Comparison of ENCODE assay signal across 8 cellular contexts in the genomic region with DNA sequence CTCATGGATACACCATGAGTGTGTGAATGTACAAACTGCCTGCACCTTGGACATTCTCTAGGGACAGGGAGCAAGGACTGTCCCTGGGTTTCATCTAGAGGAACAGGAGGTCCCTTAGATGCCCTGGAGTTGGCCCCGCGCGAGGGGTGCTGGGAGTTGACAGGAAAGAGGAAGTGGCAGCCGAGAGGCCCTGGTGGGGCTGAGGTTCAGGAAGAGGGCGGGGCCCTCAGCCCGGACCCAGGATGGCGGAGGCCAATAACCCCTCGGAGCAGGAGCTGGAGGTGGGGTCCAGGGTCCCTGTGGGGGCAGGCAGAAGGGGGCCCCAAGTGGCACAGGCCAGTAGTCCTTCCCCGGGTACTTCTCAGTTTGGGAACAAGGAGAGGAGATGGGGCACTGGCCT. TPM values are rescaled to one million over a fixed set of nuclear protein-coding genes. Genes with fewer than 3 reads are reported as not detected.
DNase-seq lines count a peak whose midpoint lies in the region; ATAC-seq and TF ChIP-seq lines count a peak whose summit lies in the region.

No MANE protein-coding gene starts in this region.

- CTCF ChIA-PET in activated CD8-positive, alpha-beta memory T cell treated with anti-CD3 and anti-CD28 coated beads, Interleukin-2, amount 10 ng/mL, durations not matched to agents 7 days and 5 days (lab: Charles Lee) = interaction anchor here (0.6 to 2.9 kb wide), 8 partner anchors 9 to 303 kb away, joined by 3 to 11 read pairs (median 6); partner anchors contain the start of gene ASF1B

- ATAC-seq in activated CD8-positive, alpha-beta memory T cell treated with anti-CD3 and anti-CD28 coated beads, Interleukin-2, amount 10 ng/mL, durations not matched to agents 7 days and 5 days = peak; percentile 99

- H3K4me1 Mint-ChIP-seq in activated CD8-positive, alpha-beta memory T cell treated with anti-CD3 and anti-CD28 coated beads, Interleukin-2, amount 10 ng/mL, durations not matched to agents 7 days and 5 days = peaks cover 44% of the 10 kb centered on the region
- H3K4me1 Mint-ChIP-seq in type B pancreatic cell (ENCODE audit: unreplicated experiment) = peaks cover 6% of the 10 kb centered on the region

- DNase-seq in GM20000 (ENCODE audit: low spot score) (peak; percentile 93), KBM-7 (peak; percentile 92), globus pallidus (ENCODE audit: low spot score) (peak; percentile 48), NCI-H1048 (lab: John Stamatoyannopoulos, UW) (no peak), NCI-H2171 (lab: John Stamatoyannopoulos, UW) (no peak), type B pancreatic cell (ENCODE audit: extremely low spot score, unreplicated experiment) (no peak)
- peak; percentile 91 for DNase-seq in activated CD8-positive, alpha-beta memory T cell treated with anti-CD3 and anti-CD28 coated beads, Interleukin-2, amount 10 ng/mL, durations not matched to agents 7 days and 5 days
- DNase-seq in stimulated activated CD4-positive, alpha-beta T cell treated with anti-CD3 and anti-CD28 coated beads, Interleukin-12 subunit alpha, Interleukin-12 subunit beta, amount 100 ng/mL, for 48 hours (ENCODE audit: low read depth in 2 of 3, low spot score in 1 of 3) = peak in 2 of 3 donors; percentile 63 to 76

- peak overlapping the region; percentile 91 for H3K27ac Mint-ChIP-seq in activated CD8-positive, alpha-beta memory T cell treated with anti-CD3 and anti-CD28 coated beads, Interleukin-2, amount 10 ng/mL, durations not matched to agents 7 days and 5 days
- no peak overlapping the region for H3K27ac Mint-ChIP-seq in type B pancreatic cell

- H3K4me3 Mint-ChIP-seq in activated CD8-positive, alpha-beta memory T cell treated with anti-CD3 and anti-CD28 coated beads, Interleukin-2, amount 10 ng/mL, durations not matched to agents 7 days and 5 days = peak overlapping the region; percentile 85
- H3K4me3 Mint-ChIP-seq in type B pancreatic cell = no peak overlapping the region

- TF ChIP-seq CTCF in GM20000 (IDR thresholded peaks at IDR 0.05; ENCODE audit: extremely low read depth, missing control alignments) (no peak), type B pancreatic cell (conservative IDR thresholded peaks at IDR 0.05) (no peak)

- no peaks in the 10 kb centered on the region for H3K27me3 Mint-ChIP-seq in activated CD8-positive, alpha-beta memory T cell treated with anti-CD3 and anti-CD28 coated beads, Interleukin-2, amount 10 ng/mL, durations not matched to agents 7 days and 5 days
- H3K27me3 Mint-ChIP-seq in type B pancreatic cell = no peaks in the 10 kb centered on the region

- in situ Hi-C loops in KBM-7 (cut with MboI; ENCODE audit: low pct_unique_long_range_greater_than_20kb, low sequenced_read_pairs) = no loop called here

- H3K9me3 Mint-ChIP-seq in activated CD8-positive, alpha-beta memory T cell treated with anti-CD3 and anti-CD28 coated beads, Interleukin-2, amount 10 ng/mL, durations not matched to agents 7 days and 5 days (ENCODE audit: low read depth) = no peaks in the 10 kb centered on the region
- no peaks in the 10 kb centered on the region for H3K9me3 Mint-ChIP-seq in type B pancreatic cell

- peaks cover 34% of the 10 kb centered on the region for H3K36me3 Mint-ChIP-seq in activated CD8-positive, alpha-beta memory T cell treated with anti-CD3 and anti-CD28 coated beads, Interleukin-2, amount 10 ng/mL, durations not matched to agents 7 days and 5 days
- H3K36me3 Mint-ChIP-seq in type B pancreatic cell = peaks cover 9% of the 10 kb centered on the region

RNA-seq across cellular contexts. Expression of gene PKN1, which starts 6.9 kb away (rescaled TPM):
- total RNA-seq in activated CD8-positive, alpha-beta memory T cell treated with anti-CD3 and anti-CD28 coated beads, Interleukin-2, amount 10 ng/mL, durations not matched to agents 7 days and 5 days = 100 to 1,000 TPM; 224 to 236 TPM
- 63.1 and 85.3 TPM in 2 replicates for total RNA-seq in type B pancreatic cell (ENCODE audit: low replicate concordance)

RNA-seq across cellular contexts. Expression of gene DDX39A, which starts 20.9 kb away (rescaled TPM):
- 100 to 1,000 TPM; 273 to 311 TPM for total RNA-seq in activated CD8-positive, alpha-beta memory T cell treated with anti-CD3 and anti-CD28 coated beads, Interleukin-2, amount 10 ng/mL, durations not matched to agents 7 days and 5 days
- total RNA-seq in type B pancreatic cell (ENCODE audit: low replicate concordance) = 71.9 and 84.3 TPM in 2 replicates

RNA-seq across cellular contexts. Expression of gene PTGER1, which starts 35.1 kb away (rescaled TPM):
- total RNA-seq in activated CD8-positive, alpha-beta memory T cell treated with anti-CD3 and anti-CD28 coated beads, Interleukin-2, amount 10 ng/mL, durations not matched to agents 7 days and 5 days = under 1 TPM in 1 of 2 experiments, not detected in 1; 0.40 TPM
- total RNA-seq in type B pancreatic cell (ENCODE audit: low replicate concordance) = 0.56 and 1.0 TPM in 2 replicates

RNA-seq across cellular contexts. Expression of gene GIPC1, which starts 55.9 kb away (rescaled TPM):
- total RNA-seq in activated CD8-positive, alpha-beta memory T cell treated with anti-CD3 and anti-CD28 coated beads, Interleukin-2, amount 10 ng/mL, durations not matched to agents 7 days and 5 days = 10 to 100 TPM; 26.2 to 30.8 TPM
- 123 and 308 TPM in 2 replicates for total RNA-seq in type B pancreatic cell (ENCODE audit: low replicate concordance)

RNA-seq across cellular contexts. Expression of gene ADGRE5, which starts 58.8 kb away (rescaled TPM):
- 100 to 1,000 TPM; 276 to 311 TPM for total RNA-seq in activated CD8-positive, alpha-beta memory T cell treated with anti-CD3 and anti-CD28 coated beads, Interleukin-2, amount 10 ng/mL, durations not matched to agents 7 days and 5 days
- 4.9 and 14.3 TPM in 2 replicates for total RNA-seq in type B pancreatic cell (ENCODE audit: low replicate concordance)

Comparison
In these comparisons a context has a peak if more than half of its experiments do, and no peak if none do; other contexts are left out.
1. DNase-seq: peak in GM20000 (single experiment), KBM-7 (single experiment), activated CD8-positive, alpha-beta memory T cell treated with anti-CD3 and anti-CD28 coated beads, Interleukin-2, amount 10 ng/mL, durations not matched to agents 7 days and 5 days (single experiment), globus pallidus (single experiment) and stimulated activated CD4-positive, alpha-beta T cell treated with anti-CD3 and anti-CD28 coated beads, Interleukin-12 subunit alpha, Interleukin-12 subunit beta, amount 100 ng/mL, for 48 hours (2 of 3); none in NCI-H1048 (single experiment), NCI-H2171 (single experiment) and type B pancreatic cell (single experiment).